Comparison of ENCODE assay signal across 8 cellular contexts in the genomic region with DNA sequence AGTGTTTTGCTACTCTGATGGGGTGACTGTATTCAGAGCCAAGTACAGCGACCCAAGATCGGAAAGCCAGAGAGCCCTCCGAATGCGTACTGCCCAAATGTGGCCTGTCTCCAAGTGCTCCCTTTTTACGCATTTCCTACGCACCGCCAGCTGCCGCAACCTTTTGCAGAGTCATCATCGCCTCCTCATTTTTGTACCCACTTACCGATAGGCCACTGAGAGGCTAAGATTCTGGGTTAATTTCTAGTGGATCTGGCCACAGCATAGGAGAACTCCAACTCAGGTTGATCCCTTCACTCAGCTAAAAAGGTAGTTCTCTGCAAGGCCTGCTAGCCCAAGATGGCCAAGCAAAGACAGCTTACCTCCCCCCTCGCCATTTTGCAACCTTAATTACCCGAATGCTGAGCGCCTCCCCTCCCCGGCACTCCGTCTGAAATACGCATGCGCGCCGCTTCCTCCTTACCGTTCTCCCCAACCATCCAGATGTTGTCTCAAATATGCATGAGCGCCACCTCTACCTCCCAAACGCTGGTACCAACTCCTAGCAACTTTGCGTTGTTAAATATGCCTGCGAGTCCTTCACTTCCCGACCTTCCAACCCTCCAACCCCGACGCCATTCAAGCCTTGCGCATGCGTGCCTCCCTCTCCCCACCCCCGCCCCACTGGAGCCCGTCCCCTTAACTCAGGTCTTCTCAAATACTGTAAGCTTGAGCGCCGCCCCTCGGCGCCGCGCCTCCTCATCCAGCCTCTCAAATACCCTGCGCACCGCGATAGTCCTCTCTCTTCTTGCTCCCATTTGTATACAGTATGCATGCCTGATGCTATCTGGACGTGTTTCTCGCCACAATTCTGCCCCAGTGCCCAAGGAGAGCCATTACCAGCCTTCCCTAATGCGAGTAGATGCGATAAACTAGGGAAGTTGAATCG.
A peak's percentile ranks its signal among the peaks of the same experiment; 100 is the strongest.
DNase-seq lines count a peak whose midpoint lies in the region; ATAC-seq and TF ChIP-seq lines count a peak whose summit lies in the region.

No MANE protein-coding gene starts in this region.

- TF ChIP-seq CTCF in AG10803 (conservative IDR thresholded peaks at IDR 0.05; ENCODE audit: low read length) = peak; percentile 19; the same call in 1 of the 2 replicates

- peak; percentile 85 for ATAC-seq in GM19023 (IDR thresholded peaks at IDR 0.05; ENCODE audit: unreplicated experiment)
- peak; percentile 93 for ATAC-seq in HG03196 (IDR thresholded peaks at IDR 0.05; ENCODE audit: unreplicated experiment)
- ATAC-seq in central memory CD8-positive, alpha-beta T cell (replicated peaks; ENCODE audit: extremely low read depth, poor library complexity, severe bottlenecking) = peak; percentile 86

- no peaks in the 10 kb centered on the region for H3K9me3 Mint-ChIP-seq in central memory CD8-positive, alpha-beta T cell

- peak; percentile 89 for DNase-seq in AG10803 (ENCODE audit: low read depth)
- DNase-seq in NCI-H345 (lab: John Stamatoyannopoulos, UW) = peak; percentile 90
- peak; percentile 62 for DNase-seq in activated CD4-positive, CD25-positive, alpha-beta regulatory T cell treated with anti-CD3 and anti-CD28 coated beads, Interleukin-2, amount 50 U/mL, for 16 hours (ENCODE audit: low read depth, low spot score)
- DNase-seq in central memory CD8-positive, alpha-beta T cell (ENCODE audit: low spot score in 2 of 2) = peak; percentile 64 to 70
- peak; percentile 62 for DNase-seq in kidney glomerular epithelial cell (lab: John Stamatoyannopoulos, UW)
- peak; percentile 64 to 66 for DNase-seq in stimulated activated CD4-positive, alpha-beta T cell treated with anti-CD3 and anti-CD28 coated beads, Interleukin-15, amount 100 ng/mL, for 48 hours (ENCODE audit: low read depth in 2 of 2)

- H3K36me3 Mint-ChIP-seq in central memory CD8-positive, alpha-beta T cell (ENCODE audit: insufficient read depth) = peaks cover 23% of the 10 kb centered on the region

- no peaks in the 10 kb centered on the region for H3K27me3 Mint-ChIP-seq in central memory CD8-positive, alpha-beta T cell

- peak overlapping the region; percentile 95 for H3K27ac Mint-ChIP-seq in central memory CD8-positive, alpha-beta T cell (ENCODE audit: low read depth)

- H3K4me3 ChIP-seq in AG10803 (ENCODE audit: low read length) = peak overlapping the region; percentile 79

- H3K4me1 Mint-ChIP-seq in central memory CD8-positive, alpha-beta T cell = peaks cover 13% of the 10 kb centered on the region

- peak overlapping the region; percentile 97 for H3K4me3 Mint-ChIP-seq in central memory CD8-positive, alpha-beta T cell

Comparison
In these comparisons a context has a peak if more than half of its experiments do, and no peak if none do; other contexts are left out.
1. Peak in every context shown above with its lines: DNase-seq, ATAC-seq and H3K4me3 ChIP-seq.